ENCODE assay signal across 8 cellular contexts in genomic region chr2:218397502-218398436, GRCh38. TPM values are rescaled to one million over a fixed set of nuclear protein-coding genes. Genes with fewer than 3 reads are reported as not detected.
A peak's percentile ranks its signal among the peaks of the same experiment; 100 is the strongest.
DNase-seq lines count a peak whose midpoint lies in the region; ATAC-seq and TF ChIP-seq lines count a peak whose summit lies in the region.

No MANE protein-coding gene starts in this region.

- peak overlapping the region; percentile 75 for H3K4me2 ChIP-seq in GM23338

- POLR2A ChIA-PET in activated CD4-positive, alpha-beta memory T cell treated with anti-CD3 and anti-CD28 coated beads for 36 hours (lab: Charles Lee), result interaction anchor here (1.5 to 1.7 kb wide), 2 partner anchors 8 to 111 kb away, joined by 5 to 10 read pairs; no protein-coding TSS in a partner anchor

- no peaks in the 10 kb centered on the region for H3K9me3 ChIP-seq in upper lobe of left lung

- no peaks in the 10 kb centered on the region for H4K20me1 ChIP-seq in GM23338 (replicated peaks; ENCODE audit: insufficient read depth)

- H3K36me3 Mint-ChIP-seq in GM23338 (ENCODE audit: low read depth), result no peaks in the 10 kb centered on the region
- H3K36me3 Mint-ChIP-seq in activated CD4-positive, alpha-beta memory T cell treated with anti-CD3 and anti-CD28 coated beads for 36 hours, result peaks cover 1% of the 10 kb centered on the region

- TF ChIP-seq CTCF in GM23338 (conservative IDR thresholded peaks at IDR 0.05; ENCODE audit: low read depth in 2 of 2) (no peak), epithelial cell of proximal tubule (conservative IDR thresholded peaks at IDR 0.05; ENCODE audit: low read depth, low read length) (no peak), upper lobe of left lung (IDR thresholded peaks at IDR 0.05) (no peak)

- H3K27ac Mint-ChIP-seq in GM23338, result no peak overlapping the region
- peak overlapping the region; percentile 88 for H3K27ac Mint-ChIP-seq in activated CD4-positive, alpha-beta memory T cell treated with anti-CD3 and anti-CD28 coated beads for 36 hours

- H3K36me3 ChIP-seq in GM23338 (ENCODE audit: insufficient read depth) (no peaks in the 10 kb centered on the region), upper lobe of left lung (peaks cover 4 to 16% (median 12%) of the 10 kb centered on the region in 4 donors)

- 2% methylated on average over 28 to 32 of the region's 46 CpGs for WGBS in upper lobe of left lung, 2 donors

- peaks cover 52% of the 10 kb centered on the region for H3K27me3 Mint-ChIP-seq in GM23338 (ENCODE audit: insufficient read depth, low read depth, poor library complexity)
- H3K27me3 Mint-ChIP-seq in activated CD4-positive, alpha-beta memory T cell treated with anti-CD3 and anti-CD28 coated beads for 36 hours, result no peaks in the 10 kb centered on the region

- H3F3A ChIP-seq in GM23338 (replicated peaks; ENCODE audit: low read depth), result peaks cover 3% of the 10 kb centered on the region; the same call in 1 of the 2 replicates

- H3K4me3 ChIP-seq in GM23338 (peak overlapping the region; percentile 82), epithelial cell of proximal tubule (ENCODE audit: low read depth, low read length) (peak overlapping the region; percentile 72), upper lobe of left lung (peak overlapping the region; percentile 73 to 98 (median 92))

- H3K27ac ChIP-seq in GM23338 (ENCODE audit: low read depth) (no peak overlapping the region), upper lobe of left lung (peak overlapping the region; percentile 94 to 99 (median 99))

- H3K4me1 Mint-ChIP-seq in GM23338, result peaks cover 27% of the 10 kb centered on the region; the same call in 2 of the 3 replicates
- H3K4me1 Mint-ChIP-seq in activated CD4-positive, alpha-beta memory T cell treated with anti-CD3 and anti-CD28 coated beads for 36 hours (ENCODE audit: low read depth), result peaks cover 43% of the 10 kb centered on the region

- peak in 1 of 4 donors; percentile 22 for TF ChIP-seq EP300 in upper lobe of left lung (IDR thresholded peaks at IDR 0.05)

- peaks cover 19% of the 10 kb centered on the region; the same call in 1 of the 2 replicates for H3K4me1 ChIP-seq in GM23338 (ENCODE audit: insufficient read depth)
- H3K4me1 ChIP-seq in upper lobe of left lung, result peaks cover 36 to 67% (median 51%) of the 10 kb centered on the region in 4 donors

- peak; percentile 85 for DNase-seq in ELR (ENCODE audit: low read depth)
- DNase-seq in GM23338 (ENCODE audit: low spot score), result peak; percentile 78
- peak; percentile 70 for DNase-seq in NCI-H2227 (lab: John Stamatoyannopoulos, UW; ENCODE audit: unreplicated experiment)
- DNase-seq in activated CD4-positive, alpha-beta memory T cell treated with anti-CD3 and anti-CD28 coated beads for 36 hours, result peak; percentile 69
- DNase-seq in epithelial cell of proximal tubule (ENCODE audit: low read depth), result no peak
- peak; percentile 69 for DNase-seq in mucosa of gallbladder (ENCODE audit: low spot score)
- DNase-seq in upper lobe of left lung, result peak; percentile 86 to 92

- peak overlapping the region; percentile 88 for H3K4me3 Mint-ChIP-seq in GM23338
- peak overlapping the region; percentile 90 for H3K4me3 Mint-ChIP-seq in activated CD4-positive, alpha-beta memory T cell treated with anti-CD3 and anti-CD28 coated beads for 36 hours

- H3K27me3 ChIP-seq in GM23338 (ENCODE audit: insufficient read depth) (peaks cover 38% of the 10 kb centered on the region), upper lobe of left lung (no peaks in the 10 kb centered on the region)

- intact Hi-C loops in activated CD4-positive, alpha-beta memory T cell treated with anti-CD3 and anti-CD28 coated beads for 36 hours (cut with micrococcal nuclease), result loop anchor here (2.0 to 5.0 kb wide), 6 partner anchors 179 to 850 kb away; partner anchors contain the start of genes BCS1L, CNPPD1, GLB1L and RNF25

- peak; percentile 5 for ATAC-seq in GM23338
- peak; percentile 2 to 12 for ATAC-seq in upper lobe of left lung (ENCODE audit: low FRiP score in 2 of 2)
- ATAC-seq in HG03378 (IDR thresholded peaks at IDR 0.05; ENCODE audit: unreplicated experiment), result no peak

- H3K9me3 Mint-ChIP-seq in GM23338, result no peaks in the 10 kb centered on the region
- no peaks in the 10 kb centered on the region for H3K9me3 Mint-ChIP-seq in activated CD4-positive, alpha-beta memory T cell treated with anti-CD3 and anti-CD28 coated beads for 36 hours

- peak in 3 of 4 donors; percentile 43 to 78 (median 67) for TF ChIP-seq POLR2A in upper lobe of left lung (IDR thresholded peaks at IDR 0.05)

- CTCF ChIA-PET in activated CD4-positive, alpha-beta memory T cell treated with anti-CD3 and anti-CD28 coated beads for 36 hours (lab: Charles Lee), result interaction anchor here (1.2 to 1.5 kb wide), 2 partner anchors 96 to 111 kb away, joined by 7 to 8 read pairs; no protein-coding TSS in a partner anchor

- no peaks in the 10 kb centered on the region for H3K79me2 ChIP-seq in GM23338 (replicated peaks; ENCODE audit: insufficient read depth)

- peak overlapping the region; percentile 99 for H2AFZ ChIP-seq in GM23338

- no peaks in the 10 kb centered on the region for H3K9me2 ChIP-seq in GM23338 (ENCODE audit: insufficient read depth)

TF ChIP-seq in GM23338, 12 proteins besides CTCF, POLR2A, EP300 and RAD21:
- no peak for TF ChIP-seq POLR2AphosphoS5 (IDR thresholded peaks at IDR 0.05; ENCODE audit: low read depth)
- no peak for TF ChIP-seq ETS1 (IDR thresholded peaks at IDR 0.05)
- TF ChIP-seq EZH2phosphoT487 (IDR thresholded peaks at IDR 0.05; ENCODE audit: unreplicated experiment), result no peak
- TF ChIP-seq ZNF331 (CRISPR knock-in tag; IDR thresholded peaks at IDR 0.05; ENCODE audit: low read depth), result no peak
- peak; percentile 17 for TF ChIP-seq JUNB (IDR thresholded peaks at IDR 0.05; ENCODE audit: unreplicated experiment)
- TF ChIP-seq EZH2 (IDR thresholded peaks at IDR 0.05; ENCODE audit: low read depth, unreplicated experiment), result peak; percentile 30
- TF ChIP-seq NANOG (IDR thresholded peaks at IDR 0.05; ENCODE audit: borderline replicate concordance), result no peak
TF ChIP-seq in GM23338: peak in this region for 2.

RNA-seq across cellular contexts. Expression of gene CTDSP1, which starts 1.9 kb away (rescaled TPM):
- total RNA-seq in GM23338 (2014; rRNA removed; shearing (Covaris generic)), result 14.8 and 21.8 TPM in 2 replicates
- 6.7 and 6.9 TPM in 2 replicates for polyA plus RNA-seq in GM23338 (2016; fragmentation: Nextera tagmentation; extraction: Ambion mirVana)
- total RNA-seq in activated CD4-positive, alpha-beta memory T cell treated with anti-CD3 and anti-CD28 coated beads for 36 hours, result 10 to 100 TPM; 64.4 to 69.7 TPM
- 49.0 and 65.5 TPM in 2 replicates for total RNA-seq in epithelial cell of proximal tubule
- total RNA-seq in mucosa of gallbladder, result 184 TPM
- total RNA-seq in upper lobe of left lung, result 100 to 1,000 TPM in 5 of 6 donors, 10 to 100 TPM in 1; 96.6 to 239 (median 189) TPM

RNA-seq across cellular contexts. Expression of gene SLC11A1, which starts 15.7 kb away (rescaled TPM):
- 0.89 TPM in 1 of 2 replicates, not detected in the other for total RNA-seq in GM23338 (2014; rRNA removed; shearing (Covaris generic))
- polyA plus RNA-seq in GM23338 (2016; fragmentation: Nextera tagmentation; extraction: Ambion mirVana), result 0.16 and 0.31 TPM in 2 replicates
- total RNA-seq in activated CD4-positive, alpha-beta memory T cell treated with anti-CD3 and anti-CD28 coated beads for 36 hours, result under 1 TPM; 0.10 to 0.26 TPM
- total RNA-seq in epithelial cell of proximal tubule (0.22 TPM in 1 of 2 replicates, not detected in the other), mucosa of gallbladder (15.1 TPM), upper lobe of left lung (1,000 to 10,000 TPM in 2 of 6 donors, 100 to 1,000 TPM in 4; 145 to 3,249 (median 371) TPM)

RNA-seq across cellular contexts. Expression of gene VIL1, which starts 21.2 kb away (rescaled TPM):
- total RNA-seq in GM23338 (2014; rRNA removed; shearing (Covaris generic)), result 5.9 and 9.2 TPM in 2 replicates
- 2.3 and 3.5 TPM in 2 replicates for polyA plus RNA-seq in GM23338 (2016; fragmentation: Nextera tagmentation; extraction: Ambion mirVana)
- total RNA-seq in activated CD4-positive, alpha-beta memory T cell treated with anti-CD3 and anti-CD28 coated beads for 36 hours, result not detected
- total RNA-seq in epithelial cell of proximal tubule (not detected in 2 replicates), mucosa of gallbladder (328 TPM), upper lobe of left lung (under 1 TPM in 3 of 6 donors, not detected in 3; 0.29 to 0.76 (median 0.40) TPM)

RNA-seq across cellular contexts. Expression of gene CATIP, which starts 41.1 kb away (rescaled TPM):
- total RNA-seq in GM23338 (2014; rRNA removed; shearing (Covaris generic)), result not detected in 2 replicates
- polyA plus RNA-seq in GM23338 (2016; fragmentation: Nextera tagmentation; extraction: Ambion mirVana), result 0.15 and 0.23 TPM in 2 replicates
- not detected for total RNA-seq in activated CD4-positive, alpha-beta memory T cell treated with anti-CD3 and anti-CD28 coated beads for 36 hours
- total RNA-seq in epithelial cell of proximal tubule (not detected in 2 replicates), mucosa of gallbladder (3.4 TPM), upper lobe of left lung (1 to 10 TPM in 5 of 6 donors, under 1 TPM in 1; 0.77 to 8.5 (median 4.3) TPM)

Comparison
In these comparisons a context has a peak if more than half of its experiments do, and no peak if none do; other contexts are left out.
1. RNA of gene VIL1, which starts 21.2 kb away (total RNA-seq): 328 TPM in mucosa of gallbladder (single experiment); 5.9 to 9.2 TPM in GM23338, 0.29 to 0.76 TPM in upper lobe of left lung, not detected in activated CD4-positive, alpha-beta memory T cell treated with anti-CD3 and anti-CD28 coated beads for 36 hours and not detected in epithelial cell of proximal tubule; every median in the first group is over 10 times any median in the second.
2. Peak in every context shown above with its lines, with median percentiles within 50 percentile points of each other: H3K4me3 ChIP-seq.